ENCODE assay signal across 8 cellular contexts in genomic region chr7:129216101-129216715, GRCh38. TPM values are rescaled to one million over a fixed set of nuclear protein-coding genes. Genes with fewer than 3 reads are reported as not detected.
DNase-seq lines count a peak whose midpoint lies in the region; ATAC-seq, FAIRE-seq and TF ChIP-seq lines count a peak whose summit lies in the region.
"Not testable (repeated sequence)": the region's sequence is repeated elsewhere in the genome, so short reads cannot be mapped to it uniquely, and the experiment has no call there.
"Had no signal": no experiment of that assay in that cellular context is flagged by ENCODE, and none has a peak within 500 bp of the region (broad histone marks: within the 10 kb centered on the region; RNA-seq: fewer than 3 reads in every experiment).

No MANE protein-coding gene starts in this region.

- H4K20me1 ChIP-seq in DND-41 (ENCODE audit: insufficient read depth, low read length); hepatocyte (ENCODE audit: insufficient read depth, poor library complexity, severe bottlenecking); HepG2 (ENCODE audit: insufficient read depth, low read length): not testable (repeated sequence)

- H3K4me1 ChIP-seq in DND-41 (ENCODE audit: insufficient read depth, low read length); hepatocyte (ENCODE audit: insufficient read depth): not testable (repeated sequence)
- peaks cover 27% of the 10 kb centered on the region for H3K4me1 ChIP-seq in HepG2 (ENCODE audit: insufficient read depth, low read length)

- BruUV-seq in HepG2 (replicated peaks; lab: Mats Ljungman, UMichigan) = not testable (repeated sequence)

- FAIRE-seq in HepG2 (lab: Jason Lieb, UNC) = not testable (repeated sequence)

- POLR2A ChIA-PET in HepG2 (lab: Yijun Ruan, JAX) = not testable (repeated sequence)

- in situ Hi-C loops in HepG2 (cut with HindIII; ENCODE audit: extremely low pct_ligation_motif_present, low pct_unique_long_range_greater_than_20kb) = loop anchor here (5.0 kb wide), 1 partner anchor 81 kb away; no protein-coding TSS in a partner anchor

- not testable (repeated sequence) for H3K79me2 ChIP-seq in DND-41 (ENCODE audit: insufficient read depth, low read length); hepatocyte; HepG2 (ENCODE audit: insufficient read depth, low read length)

- not testable (repeated sequence) for H3K9me3 Mint-ChIP-seq in activated naive CD4-positive, alpha-beta T cell treated with anti-CD3 and anti-CD28 coated beads, Interleukin-2, amount 50 U/mL, for 24 hours; progenitor cell of endocrine pancreas (ENCODE audit: low read depth)

- peak overlapping the region; percentile 55 for H3K27ac Mint-ChIP-seq in activated naive CD4-positive, alpha-beta T cell treated with anti-CD3 and anti-CD28 coated beads, Interleukin-2, amount 50 U/mL, for 24 hours
- peak overlapping the region; percentile 92 for H3K27ac Mint-ChIP-seq in progenitor cell of endocrine pancreas

- DNase-seq in DND-41 = peak; percentile 23
- DNase-seq in activated CD8-positive, alpha-beta memory T cell treated with anti-CD3 and anti-CD28 coated beads, Interleukin-2, amount 50 U/mL, for 48 hours = peak; percentile 26
- not testable (repeated sequence) for DNase-seq in hepatocyte (ENCODE audit: low spot score); HepG2 (ENCODE audit: low spot score); progenitor cell of endocrine pancreas (ENCODE audit: low spot score, unreplicated experiment)

- H3K36me3 Mint-ChIP-seq in activated naive CD4-positive, alpha-beta T cell treated with anti-CD3 and anti-CD28 coated beads, Interleukin-2, amount 50 U/mL, for 24 hours = not testable (repeated sequence)
- peaks cover 22% of the 10 kb centered on the region for H3K36me3 Mint-ChIP-seq in progenitor cell of endocrine pancreas (ENCODE audit: insufficient read depth)

- not testable (repeated sequence) for H3K9me2 ChIP-seq in hepatocyte (replicated peaks; ENCODE audit: insufficient read depth)

- not testable (repeated sequence) for H3K4me1 Mint-ChIP-seq in activated naive CD4-positive, alpha-beta T cell treated with anti-CD3 and anti-CD28 coated beads, Interleukin-2, amount 50 U/mL, for 24 hours; progenitor cell of endocrine pancreas (ENCODE audit: low read depth)

- not testable (repeated sequence) for ATAC-seq in DND-41 (ENCODE audit: insufficient read depth, low read depth); HepG2

- not testable (repeated sequence) for H3K4me3 ChIP-seq in DND-41 (ENCODE audit: low read depth in 1 of 2, low read length in 2 of 2); hepatocyte; HepG2 (replicated peaks in 1 of 3; ENCODE audit: insufficient read depth in 1 of 3, low read depth in 2 of 3, low read length in 3 of 3)

- intact Hi-C loops in HepG2 (cut with micrococcal nuclease; ENCODE audit: unreplicated experiment) = not testable (repeated sequence)

- not testable (repeated sequence) for TF ChIP-seq RAD21 in HepG2 (CRISPR knock-in tag; IDR thresholded peaks at IDR 0.05)

- not testable (repeated sequence) for H3K27me3 ChIP-seq in DND-41 (ENCODE audit: insufficient read depth, low read length, poor library complexity); hepatocyte; HepG2 (ENCODE audit: control insufficient read depth in 1 of 2, insufficient read depth in 2 of 2, low read length in 2 of 2)

- not testable (repeated sequence) for H3K9ac ChIP-seq in DND-41 (ENCODE audit: low read depth, low read length); HepG2 (ENCODE audit: insufficient read depth, low read depth, low read length)

- not testable (repeated sequence) for TF ChIP-seq EP300 in HepG2 (IDR thresholded peaks at IDR 0.05; ENCODE audit: low read depth in 2 of 2, low read length in 2 of 2); HepG2 (CRISPR knock-in tag; IDR thresholded peaks at IDR 0.05; ENCODE audit: borderline replicate concordance)

- not testable (repeated sequence) for TF ChIP-seq CTCF in DND-41 (IDR thresholded peaks at IDR 0.05; ENCODE audit: borderline replicate concordance, extremely low read depth, low read length, poor library complexity, severe bottlenecking); hepatocyte (IDR thresholded peaks at IDR 0.05; ENCODE audit: poor library complexity); HepG2 (CRISPR knock-in tag; IDR thresholded peaks at IDR 0.05); progenitor cell of endocrine pancreas (IDR thresholded peaks at IDR 0.05; ENCODE audit: unreplicated experiment)

- H3K9me3 ChIP-seq in DND-41 (ENCODE audit: insufficient read depth, low read length, severe bottlenecking); hepatocyte (ENCODE audit: low read depth); HepG2 (ENCODE audit: low read length): not testable (repeated sequence)

- H3K36me3 ChIP-seq in DND-41 (ENCODE audit: insufficient read depth, low read length); hepatocyte (replicated peaks; ENCODE audit: insufficient read depth, low read depth); HepG2 (replicated peaks in 1 of 2; ENCODE audit: control insufficient read depth in 1 of 2, insufficient read depth in 2 of 2, low read length in 2 of 2): not testable (repeated sequence)

- not testable (repeated sequence) for H2AFZ ChIP-seq in DND-41 (ENCODE audit: low read depth, low read length); hepatocyte; HepG2 (ENCODE audit: low read length)

- H3K4me2 ChIP-seq in DND-41 (ENCODE audit: insufficient read depth, low read length); hepatocyte; HepG2 (ENCODE audit: low read depth, low read length): not testable (repeated sequence)

- H3K4me3 Mint-ChIP-seq in activated naive CD4-positive, alpha-beta T cell treated with anti-CD3 and anti-CD28 coated beads, Interleukin-2, amount 50 U/mL, for 24 hours; progenitor cell of endocrine pancreas (ENCODE audit: low read depth): not testable (repeated sequence)

- 98% methylated on average over 29 of the region's 34 CpGs for WGBS in hepatocyte (ENCODE audit: low lambda C conversion rate, missing lambda C conversion rate)
- WGBS in HepG2 (ENCODE audit: low lambda C conversion rate) = 84% methylated on average over 8 of the region's 34 CpGs

- CTCF ChIA-PET in HepG2 (lab: Yijun Ruan, JAX; ENCODE audit: low intra/inter-chr PET ratio, low total read pairs) = not testable (repeated sequence)

- H3K27me3 Mint-ChIP-seq in activated naive CD4-positive, alpha-beta T cell treated with anti-CD3 and anti-CD28 coated beads, Interleukin-2, amount 50 U/mL, for 24 hours; progenitor cell of endocrine pancreas: not testable (repeated sequence)

- H3K27ac ChIP-seq in DND-41 (ENCODE audit: low read length); HepG2 (ENCODE audit: extremely low read length, insufficient read depth, low read length): not testable (repeated sequence)
- H3K27ac ChIP-seq in hepatocyte = peak overlapping the region; percentile 62

- not testable (repeated sequence) for TF ChIP-seq POLR2A in HepG2 (IDR thresholded peaks at IDR 0.05; ENCODE audit: insufficient read depth in 1 of 2, low read depth in 2 of 2, low read length in 2 of 2)

RNA-seq across cellular contexts. Expression of gene AHCYL2, which starts 8.6 kb away (rescaled TPM):
- total RNA-seq in hepatocyte (16.7 and 20.0 TPM in 2 replicates), HepG2 (2016; rRNA removed; fragmentation: Illumina TruSeq; extraction: Trizol) (9.5 and 12.9 TPM in 2 replicates), progenitor cell of endocrine pancreas (22.0 and 26.0 TPM in 2 replicates)
- polyA plus RNA-seq in hepatocyte (7.1 and 13.7 TPM in 2 replicates), HepG2 (2011; rRNA removed) (12.5 and 14.7 TPM in 2 replicates)
- total RNA-seq in HepG2 (2016; cell fraction: cytosol; rRNA removed; fragmentation: Illumina TruSeq; extraction: Trizol; ENCODE audit: low read depth) = 4.4 and 6.0 TPM in 2 replicates
- total RNA-seq in HepG2 (2016; cell fraction: insoluble cytoplasmic fraction; rRNA removed; fragmentation: Illumina TruSeq; extraction: Trizol) = 10.6 and 14.1 TPM in 2 replicates
- 4.9 and 5.6 TPM in 2 replicates for total RNA-seq in HepG2 (2016; cell fraction: membrane; rRNA removed; fragmentation: Illumina TruSeq; extraction: Trizol)
- total RNA-seq in HepG2 (2016; cell fraction: nucleus; rRNA removed; fragmentation: Illumina TruSeq; extraction: Trizol) = 13.2 and 15.2 TPM in 2 replicates
- 7.5 and 10.5 TPM in 2 replicates for polyA plus RNA-seq in HepG2 (2011; cell fraction: cytosol; rRNA removed)
- 11.3 TPM in 2 replicates for polyA plus RNA-seq in HepG2 (2011; cell fraction: nucleus; rRNA removed)
- 8.1 and 8.5 TPM in 2 replicates for polyA plus RNA-seq in HepG2 (2012)
- polyA plus RNA-seq in HepG2 (2016; cell fraction: cytosol; fragmentation: Illumina TruSeq; extraction: Trizol; ENCODE audit: low read depth) = 1.0 and 1.3 TPM in 2 replicates
- polyA plus RNA-seq in HepG2 (2016; cell fraction: insoluble cytoplasmic fraction; fragmentation: Illumina TruSeq; extraction: Trizol; ENCODE audit: low read depth) = 9.3 and 10.0 TPM in 2 replicates
- polyA plus RNA-seq in HepG2 (2016; cell fraction: membrane; fragmentation: Illumina TruSeq; extraction: Trizol; ENCODE audit: low read depth) = 2.6 TPM in 2 replicates
- polyA plus RNA-seq in HepG2 (2016; cell fraction: nucleus; fragmentation: Illumina TruSeq; extraction: Trizol; ENCODE audit: insufficient read depth, low read depth) = 16.2 and 18.7 TPM in 2 replicates
- polyA minus RNA-seq in HepG2 (2011; rRNA and poly(A)+ RNA removed; ENCODE audit: low replicate concordance) = 30.7 and 36.9 TPM in 2 replicates
- polyA minus RNA-seq in HepG2 (2011; cell fraction: cytosol; rRNA and poly(A)+ RNA removed) = 12.8 and 15.4 TPM in 2 replicates
- 9.8 and 14.9 TPM in 2 replicates for polyA minus RNA-seq in HepG2 (2011; cell fraction: nucleus; rRNA and poly(A)+ RNA removed)

RNA-seq across cellular contexts. Expression of gene SMO, which starts 27.8 kb away (rescaled TPM):
- total RNA-seq in hepatocyte (46.2 and 48.8 TPM in 2 replicates), HepG2 (2016; rRNA removed; fragmentation: Illumina TruSeq; extraction: Trizol) (22.1 and 32.3 TPM in 2 replicates), progenitor cell of endocrine pancreas (103 and 104 TPM in 2 replicates)
- polyA plus RNA-seq in hepatocyte (25.5 and 28.2 TPM in 2 replicates), HepG2 (2011; rRNA removed) (23.8 and 30.7 TPM in 2 replicates)
- total RNA-seq in HepG2 (2016; cell fraction: cytosol; rRNA removed; fragmentation: Illumina TruSeq; extraction: Trizol; ENCODE audit: low read depth) = 72.0 and 77.5 TPM in 2 replicates
- total RNA-seq in HepG2 (2016; cell fraction: insoluble cytoplasmic fraction; rRNA removed; fragmentation: Illumina TruSeq; extraction: Trizol) = 22.7 and 33.9 TPM in 2 replicates
- total RNA-seq in HepG2 (2016; cell fraction: membrane; rRNA removed; fragmentation: Illumina TruSeq; extraction: Trizol) = 37.3 and 38.5 TPM in 2 replicates
- 26.1 and 28.3 TPM in 2 replicates for total RNA-seq in HepG2 (2016; cell fraction: nucleus; rRNA removed; fragmentation: Illumina TruSeq; extraction: Trizol)
- polyA plus RNA-seq in HepG2 (2011; cell fraction: cytosol; rRNA removed) = 21.9 and 24.2 TPM in 2 replicates
- polyA plus RNA-seq in HepG2 (2011; cell fraction: nucleus; rRNA removed) = 68.3 and 80.4 TPM in 2 replicates
- 19.4 and 20.7 TPM in 2 replicates for polyA plus RNA-seq in HepG2 (2012)
- 4.1 and 4.4 TPM in 2 replicates for polyA plus RNA-seq in HepG2 (2016; cell fraction: cytosol; fragmentation: Illumina TruSeq; extraction: Trizol; ENCODE audit: low read depth)
- 22.5 and 25.2 TPM in 2 replicates for polyA plus RNA-seq in HepG2 (2016; cell fraction: insoluble cytoplasmic fraction; fragmentation: Illumina TruSeq; extraction: Trizol; ENCODE audit: low read depth)
- 14.8 and 15.2 TPM in 2 replicates for polyA plus RNA-seq in HepG2 (2016; cell fraction: membrane; fragmentation: Illumina TruSeq; extraction: Trizol; ENCODE audit: low read depth)
- polyA plus RNA-seq in HepG2 (2016; cell fraction: nucleus; fragmentation: Illumina TruSeq; extraction: Trizol; ENCODE audit: insufficient read depth, low read depth) = 63.0 and 65.6 TPM in 2 replicates
- polyA minus RNA-seq in HepG2 (2011; rRNA and poly(A)+ RNA removed; ENCODE audit: low replicate concordance) = 0.07 and 139 TPM in 2 replicates
- polyA minus RNA-seq in HepG2 (2011; cell fraction: cytosol; rRNA and poly(A)+ RNA removed) = 31.4 and 35.0 TPM in 2 replicates
- polyA minus RNA-seq in HepG2 (2011; cell fraction: nucleus; rRNA and poly(A)+ RNA removed) = 12.0 and 20.4 TPM in 2 replicates
- total RNA-seq: CD4-positive, alpha-beta T cell; CD8-positive, alpha-beta T cell had no signal
